1 cellular context compared by ENCODE assay signal in genomic region chr14:31207287-31207745, GRCh38.
TF ChIP-seq lines count a peak whose summit lies in the region.

No MANE protein-coding gene starts in this region.

TF ChIP-seq in HepG2, 621 proteins besides CTCF, POLR2A, EP300 and RAD21 (continued from another document and continues in another):
- no peak for TF ChIP-seq ZNF687 (CRISPR knock-in tag; IDR thresholded peaks at IDR 0.05)
- TF ChIP-seq ELF4 (CRISPR knock-in tag; IDR thresholded peaks at IDR 0.05; ENCODE audit: borderline replicate concordance): peak; percentile 51; the same call in 1 of the 2 replicates
- no peak for TF ChIP-seq ZBTB14 (CRISPR knock-in tag; IDR thresholded peaks at IDR 0.05)
- peak; percentile 40 for TF ChIP-seq ZBTB3 (CRISPR knock-in tag; IDR thresholded peaks at IDR 0.05; ENCODE audit: borderline replicate concordance, low read depth)
- TF ChIP-seq STAG1 (CRISPR knock-in tag; IDR thresholded peaks at IDR 0.05): no peak
- peak; percentile 15; the same call in 1 of the 2 replicates for TF ChIP-seq RERE (CRISPR knock-in tag; IDR thresholded peaks at IDR 0.05; ENCODE audit: low read depth)
- TF ChIP-seq SIN3A (IDR thresholded peaks at IDR 0.05; ENCODE audit: borderline replicate concordance, low read depth, low read length): no peak
- TF ChIP-seq RFXANK (CRISPR knock-in tag; IDR thresholded peaks at IDR 0.05): no peak; the same call in 1 of the 2 replicates
- TF ChIP-seq GRHL1 (CRISPR knock-in tag; conservative IDR thresholded peaks at IDR 0.05): no peak
- no peak for TF ChIP-seq ZSCAN29 (CRISPR knock-in tag; conservative IDR thresholded peaks at IDR 0.05)
- no peak; the same call in none of the 2 replicates for TF ChIP-seq ZNF724P (CRISPR knock-in tag; IDR thresholded peaks at IDR 0.05; ENCODE audit: borderline replicate concordance)
- no peak for TF ChIP-seq KAT2B (IDR thresholded peaks at IDR 0.05; ENCODE audit: borderline replicate concordance, low read depth, low read length)
- TF ChIP-seq ZNF7 (CRISPR knock-in tag; IDR thresholded peaks at IDR 0.05): peak; percentile 78
- TF ChIP-seq CREM (IDR thresholded peaks at IDR 0.05): no peak
- peak; percentile 69; the same call in 1 of the 2 replicates for TF ChIP-seq CREM (CRISPR knock-in tag; IDR thresholded peaks at IDR 0.05)
- TF ChIP-seq DPF2 (CRISPR knock-in tag; IDR thresholded peaks at IDR 0.05; ENCODE audit: borderline replicate concordance, low read depth): no peak; the same call in 1 of the 2 replicates
- peak; percentile 6; the same call in 1 of the 2 replicates for TF ChIP-seq ADNP (CRISPR knock-in tag; IDR thresholded peaks at IDR 0.05)
- peak; percentile 57; the same call in 1 of the 2 replicates for TF ChIP-seq KDM1A (CRISPR knock-in tag; IDR thresholded peaks at IDR 0.05)
- peak; percentile 80 for TF ChIP-seq ZBTB21 (CRISPR knock-in tag; IDR thresholded peaks at IDR 0.05)
- TF ChIP-seq HOXA7 (CRISPR knock-in tag; IDR thresholded peaks at IDR 0.05): no peak; the same call in 1 of the 2 replicates
- no peak for TF ChIP-seq SIN3B (IDR thresholded peaks at IDR 0.05; ENCODE audit: low read length)
- TF ChIP-seq ZNF496 (CRISPR knock-in tag; IDR thresholded peaks at IDR 0.05; ENCODE audit: insufficient replicate concordance): peak; percentile 18
- TF ChIP-seq ZSCAN31 (CRISPR knock-in tag; IDR thresholded peaks at IDR 0.05; ENCODE audit: low read depth): no peak
- TF ChIP-seq KLF13 (CRISPR knock-in tag; IDR thresholded peaks at IDR 0.05): peak; percentile 99
- TF ChIP-seq ZNF20 (CRISPR knock-in tag; IDR thresholded peaks at IDR 0.05): peak; percentile 98
- peak; percentile 70; the same call in 1 of the 2 replicates for TF ChIP-seq ZNF12 (CRISPR knock-in tag; IDR thresholded peaks at IDR 0.05)
- peak; percentile 57; the same call in 1 of the 2 replicates for TF ChIP-seq ZNF616 (CRISPR knock-in tag; IDR thresholded peaks at IDR 0.05; ENCODE audit: low read depth)
- TF ChIP-seq KLF16 (CRISPR knock-in tag; IDR thresholded peaks at IDR 0.05): peak in 1 of 2 experiments; percentile 93; a peak in 1 of 4 replicates
- TF ChIP-seq SRSF1 (optimal IDR thresholded peaks at IDR 0.05; ENCODE audit: low read depth, low read length): no peak
- TF ChIP-seq ZNF326 (CRISPR knock-in tag; IDR thresholded peaks at IDR 0.05; ENCODE audit: borderline replicate concordance): peak; percentile 75; the same call in 1 of the 2 replicates
- no peak for TF ChIP-seq ATM (IDR thresholded peaks at IDR 0.05; ENCODE audit: borderline replicate concordance)
- peak; percentile 31; the same call in 1 of the 2 replicates for TF ChIP-seq SNRNP70 (IDR thresholded peaks at IDR 0.05; ENCODE audit: low read depth, low read length)
- no peak; the same call in none of the 2 replicates for TF ChIP-seq AFF4 (CRISPR knock-in tag; IDR thresholded peaks at IDR 0.05)
- no peak for TF ChIP-seq RBAK (CRISPR knock-in tag; IDR thresholded peaks at IDR 0.05)
- no peak; the same call in 1 of the 2 replicates for TF ChIP-seq ZNF567 (CRISPR knock-in tag; IDR thresholded peaks at IDR 0.05; ENCODE audit: borderline replicate concordance)
- TF ChIP-seq ZNF672 (CRISPR knock-in tag; IDR thresholded peaks at IDR 0.05): 0 out of 2 replicates have a peak, but pooled peaks have one; percentile 9
- TF ChIP-seq MTF1 (CRISPR knock-in tag; IDR thresholded peaks at IDR 0.05): peak; percentile 84
- peak; percentile 94 for TF ChIP-seq REXO4 (CRISPR knock-in tag; IDR thresholded peaks at IDR 0.05; ENCODE audit: borderline replicate concordance)
- TF ChIP-seq ZNF660 (CRISPR knock-in tag; IDR thresholded peaks at IDR 0.05; ENCODE audit: borderline replicate concordance, low read depth): peak; percentile 94; the same call in 1 of the 2 replicates
- TF ChIP-seq ZNF784 (CRISPR knock-in tag; IDR thresholded peaks at IDR 0.05; ENCODE audit: borderline replicate concordance): no peak; the same call in 1 of the 2 replicates
- peak; percentile 100 for TF ChIP-seq NCOA1 (CRISPR knock-in tag; IDR thresholded peaks at IDR 0.05)
- TF ChIP-seq RNF2 (conservative IDR thresholded peaks at IDR 0.05; ENCODE audit: low read depth): peak; percentile 62
- TF ChIP-seq TCF12 (IDR thresholded peaks at IDR 0.05): no peak
- peak; percentile 69; the same call in 1 of the 2 replicates for TF ChIP-seq TCF12 (CRISPR knock-in tag; IDR thresholded peaks at IDR 0.05)
- TF ChIP-seq GLI4 (CRISPR knock-in tag; IDR thresholded peaks at IDR 0.05; ENCODE audit: borderline replicate concordance): peak; percentile 96
- no peak for TF ChIP-seq ZFP36 (IDR thresholded peaks at IDR 0.05; ENCODE audit: borderline replicate concordance, low read depth, low read length, partially characterized antibody)
- TF ChIP-seq HOMEZ (CRISPR knock-in tag; IDR thresholded peaks at IDR 0.05; ENCODE audit: low read depth): no peak; the same call in 1 of the 2 replicates
- no peak for TF ChIP-seq ZNF264 (CRISPR knock-in tag; IDR thresholded peaks at IDR 0.05)
- no peak for TF ChIP-seq RXRB (CRISPR knock-in tag; IDR thresholded peaks at IDR 0.05; ENCODE audit: borderline replicate concordance)
